In genomic region chr5:96219580-96220281, GRCh38 we compare ENCODE assay signal across 11 cellular contexts.
A peak's percentile ranks its signal among the peaks of the same experiment; 100 is the strongest.
DNase-seq lines count a peak whose midpoint lies in the region; ATAC-seq and TF ChIP-seq lines count a peak whose summit lies in the region.
"Had no signal": no experiment of that assay in that cellular context is flagged by ENCODE, and none has a peak within 500 bp of the region (broad histone marks: within the 10 kb centered on the region; RNA-seq: fewer than 3 reads in every experiment).

No MANE protein-coding gene starts in this region.

- peak; percentile 35 for DNase-seq in MCF 10A (ENCODE audit: unreplicated experiment)
- no peak for DNase-seq in breast epithelium (ENCODE audit: low spot score in 2 of 2)
- peak; percentile 77 for DNase-seq in fibroblast of peridontal ligament (ENCODE audit: extremely low read depth)
- no peak for DNase-seq in CD4-positive, alpha-beta memory T cell
- DNase-seq in WERI-Rb-1: no peak
- DNase-seq: NCI-H1092 had no signal

- H3K9me3 Mint-ChIP-seq in MCF 10A (ENCODE audit: unreplicated experiment): peaks cover 7% of the 10 kb centered on the region
- peaks cover 8% of the 10 kb centered on the region for H3K9me3 Mint-ChIP-seq in stimulated activated naive CD8-positive, alpha-beta T cell treated with anti-CD3 and anti-CD28 coated beads, Interleukin-15, Interleukin-2, amounts not matched to agents 100 ng/mL and 50 ng/mL, for 24 hours
- H3K9me3 Mint-ChIP-seq in CD4-positive, alpha-beta memory T cell: peaks cover 0 to 3% (median 0%) of the 10 kb centered on the region in 8 donors

- no peaks in the 10 kb centered on the region for H3K4me1 ChIP-seq in breast epithelium
- no peaks in the 10 kb centered on the region for H3K4me1 ChIP-seq in CD4-positive, alpha-beta memory T cell (ENCODE audit: insufficient read depth, low read length)
- H3K4me1 ChIP-seq: BLaER1 had no signal

- H3K9me3 ChIP-seq in breast epithelium (no peaks in the 10 kb centered on the region), WERI-Rb-1 (ENCODE audit: severe bottlenecking) (no peaks in the 10 kb centered on the region)
- H3K9me3 ChIP-seq in CD4-positive, alpha-beta memory T cell (ENCODE audit: control insufficient read depth in 1 of 2, low read length in 2 of 2): no peaks in the 10 kb centered on the region
- H3K9me3 ChIP-seq: BLaER1 had no signal

- H3K27ac ChIP-seq in breast epithelium (no peak overlapping the region), WERI-Rb-1 (no peak overlapping the region)
- H3K27ac ChIP-seq in CD4-positive, alpha-beta memory T cell (ENCODE audit: low read depth, low read length): no peak overlapping the region
- H3K27ac ChIP-seq: BLaER1, VCaP had no signal

- CTCF ChIA-PET in MCF 10A (lab: Yijun Ruan, JAX): interaction anchor here (0.5 to 1.1 kb wide), 5 partner anchors 10 to 436 kb away, joined by 3 to 4 read pairs (median 3); no protein-coding TSS in a partner anchor
- CTCF ChIA-PET in CD4-positive, alpha-beta memory T cell (lab: Charles Lee; ENCODE audit: partially characterized antibody): no interaction called here

- H3K4me1 Mint-ChIP-seq in MCF 10A (ENCODE audit: insufficient read depth, unreplicated experiment): peaks cover 13% of the 10 kb centered on the region
- peaks cover 18% of the 10 kb centered on the region for H3K4me1 Mint-ChIP-seq in stimulated activated naive CD8-positive, alpha-beta T cell treated with anti-CD3 and anti-CD28 coated beads, Interleukin-15, Interleukin-2, amounts not matched to agents 100 ng/mL and 50 ng/mL, for 24 hours (ENCODE audit: low read depth)
- H3K4me1 Mint-ChIP-seq in CD4-positive, alpha-beta memory T cell: no peaks in the 10 kb centered on the region

- H3K36me3 ChIP-seq in breast epithelium: no peaks in the 10 kb centered on the region
- no peaks in the 10 kb centered on the region for H3K36me3 ChIP-seq in CD4-positive, alpha-beta memory T cell (ENCODE audit: insufficient read depth, low read length)
- H3K36me3 ChIP-seq in WERI-Rb-1: no peaks in the 10 kb centered on the region
- H3K36me3 ChIP-seq: BLaER1 had no signal

- H3K27me3 ChIP-seq in breast epithelium: no peaks in the 10 kb centered on the region
- no peaks in the 10 kb centered on the region for H3K27me3 ChIP-seq in CD4-positive, alpha-beta memory T cell (ENCODE audit: insufficient read depth, low read length)
- H3K27me3 ChIP-seq in WERI-Rb-1 (ENCODE audit: insufficient read depth, low read depth, severe bottlenecking): no peaks in the 10 kb centered on the region
- H3K27me3 ChIP-seq: BLaER1 had no signal

- no peak for TF ChIP-seq POLR2A in breast epithelium (IDR thresholded peaks at IDR 0.05)

- peak; percentile 89 for ATAC-seq in SK-N-SH treated with all-trans-retinoic acid at 6 μM for 48 hours
- ATAC-seq in HG03139 (IDR thresholded peaks at IDR 0.05; ENCODE audit: unreplicated experiment): no peak

- H3K36me3 Mint-ChIP-seq in MCF 10A (ENCODE audit: insufficient read depth, unreplicated experiment): no peaks in the 10 kb centered on the region
- H3K36me3 Mint-ChIP-seq in stimulated activated naive CD8-positive, alpha-beta T cell treated with anti-CD3 and anti-CD28 coated beads, Interleukin-15, Interleukin-2, amounts not matched to agents 100 ng/mL and 50 ng/mL, for 24 hours (ENCODE audit: low read depth): no peaks in the 10 kb centered on the region
- no peaks in the 10 kb centered on the region for H3K36me3 Mint-ChIP-seq in CD4-positive, alpha-beta memory T cell

- no peak overlapping the region for H3K4me3 Mint-ChIP-seq in MCF 10A (ENCODE audit: unreplicated experiment)
- peak overlapping the region; percentile 1 for H3K4me3 Mint-ChIP-seq in stimulated activated naive CD8-positive, alpha-beta T cell treated with anti-CD3 and anti-CD28 coated beads, Interleukin-15, Interleukin-2, amounts not matched to agents 100 ng/mL and 50 ng/mL, for 24 hours
- no peak overlapping the region for H3K4me3 Mint-ChIP-seq in CD4-positive, alpha-beta memory T cell

- no TSS peak for BruUV-seq in MCF 10A (replicated peaks; lab: Mats Ljungman, UMichigan)

- peak overlapping the region; percentile 87 for H3K27ac Mint-ChIP-seq in MCF 10A (ENCODE audit: low read depth, unreplicated experiment)
- peak overlapping the region; percentile 67 for H3K27ac Mint-ChIP-seq in stimulated activated naive CD8-positive, alpha-beta T cell treated with anti-CD3 and anti-CD28 coated beads, Interleukin-15, Interleukin-2, amounts not matched to agents 100 ng/mL and 50 ng/mL, for 24 hours
- peak overlapping the region in 1 of 7 donors; percentile 69 for H3K27ac Mint-ChIP-seq in CD4-positive, alpha-beta memory T cell

- no peaks in the 10 kb centered on the region for H3K27me3 Mint-ChIP-seq in MCF 10A (ENCODE audit: insufficient read depth, unreplicated experiment)
- H3K27me3 Mint-ChIP-seq in stimulated activated naive CD8-positive, alpha-beta T cell treated with anti-CD3 and anti-CD28 coated beads, Interleukin-15, Interleukin-2, amounts not matched to agents 100 ng/mL and 50 ng/mL, for 24 hours: peaks cover 9% of the 10 kb centered on the region
- peaks cover 7 to 8% of the 10 kb centered on the region in 2 donors for H3K27me3 Mint-ChIP-seq in CD4-positive, alpha-beta memory T cell

- intact Hi-C loops in MCF 10A (cut with micrococcal nuclease): loop anchor here (1.0 to 10.0 kb wide), 5 partner anchors 105 to 385 kb away; no protein-coding TSS in a partner anchor
- intact Hi-C loops in breast epithelium (cut with DNase I; ENCODE audit: low total_unique reads): no loop called here
- intact Hi-C loops in CD4-positive, alpha-beta memory T cell (cut with micrococcal nuclease): no loop called here

- POLR2A ChIA-PET in MCF 10A (lab: Yijun Ruan, JAX): interaction anchor here (0.8 to 1.3 kb wide), 3 partner anchors 78 to 257 kb away, joined by 3 read pairs; no protein-coding TSS in a partner anchor
- POLR2A ChIA-PET in CD4-positive, alpha-beta memory T cell (lab: Charles Lee; ENCODE audit: partially characterized antibody): no interaction called here

- H3K4me3 ChIP-seq in breast epithelium (no peak overlapping the region), WERI-Rb-1 (ENCODE audit: low read depth, low read length) (no peak overlapping the region)
- no peak overlapping the region for H3K4me3 ChIP-seq in CD4-positive, alpha-beta memory T cell (ENCODE audit: low read length in 2 of 2)
- H3K4me3 ChIP-seq: BLaER1 had no signal

- no peak for TF ChIP-seq CTCF in MCF 10A (IDR thresholded peaks at IDR 0.05; ENCODE audit: unreplicated experiment)
- TF ChIP-seq CTCF in breast epithelium (IDR thresholded peaks at IDR 0.05): no peak
- no peak for TF ChIP-seq CTCF in WERI-Rb-1 (IDR thresholded peaks at IDR 0.05; ENCODE audit: low read depth, low read length)

TF ChIP-seq in SK-N-SH treated with all-trans-retinoic acid at 6 μM for 48 hours, 23 proteins besides CTCF, POLR2A, EP300 and RAD21 (continues in another document):
- TF ChIP-seq ZC3H10 (CRISPR knock-in tag; IDR thresholded peaks at IDR 0.05) (no peak), OSR1 (CRISPR knock-in tag; IDR thresholded peaks at IDR 0.05) (no peak), ZNF8 (CRISPR knock-in tag; IDR thresholded peaks at IDR 0.05) (no peak), ZFP3 (CRISPR knock-in tag; IDR thresholded peaks at IDR 0.05) (no peak), BACH2 (CRISPR knock-in tag; IDR thresholded peaks at IDR 0.05; ENCODE audit: borderline replicate concordance) (no peak), ARNTL (CRISPR knock-in tag; IDR thresholded peaks at IDR 0.05; ENCODE audit: borderline replicate concordance, low read depth) (no peak), CSDC2 (CRISPR knock-in tag; IDR thresholded peaks at IDR 0.05) (no peak), GLIS3 (CRISPR knock-in tag; IDR thresholded peaks at IDR 0.05) (no peak), ZFP30 (CRISPR knock-in tag; IDR thresholded peaks at IDR 0.05) (no peak)
- TF ChIP-seq, protein P1, sequence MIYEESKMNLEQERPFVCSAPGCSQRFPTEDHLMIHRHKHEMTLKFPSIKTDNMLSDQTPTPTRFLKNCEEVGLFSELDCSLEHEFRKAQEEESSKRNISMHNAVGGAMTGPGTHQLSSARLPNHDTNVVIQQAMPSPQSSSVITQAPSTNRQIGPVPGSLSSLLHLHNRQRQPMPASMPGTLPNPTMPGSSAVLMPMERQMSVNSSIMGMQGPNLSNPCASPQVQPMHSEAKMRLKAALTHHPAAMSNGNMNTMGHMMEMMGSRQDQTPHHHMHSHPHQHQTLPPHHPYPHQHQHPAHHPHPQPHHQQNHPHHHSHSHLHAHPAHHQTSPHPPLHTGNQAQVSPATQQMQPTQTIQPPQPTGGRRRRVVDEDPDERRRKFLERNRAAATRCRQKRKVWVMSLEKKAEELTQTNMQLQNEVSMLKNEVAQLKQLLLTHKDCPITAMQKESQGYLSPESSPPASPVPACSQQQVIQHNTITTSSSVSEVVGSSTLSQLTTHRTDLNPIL (CRISPR knock-in tag; IDR thresholded peaks at IDR 0.05; ENCODE audit: low read depth): no peak
- TF ChIP-seq, protein P2, sequence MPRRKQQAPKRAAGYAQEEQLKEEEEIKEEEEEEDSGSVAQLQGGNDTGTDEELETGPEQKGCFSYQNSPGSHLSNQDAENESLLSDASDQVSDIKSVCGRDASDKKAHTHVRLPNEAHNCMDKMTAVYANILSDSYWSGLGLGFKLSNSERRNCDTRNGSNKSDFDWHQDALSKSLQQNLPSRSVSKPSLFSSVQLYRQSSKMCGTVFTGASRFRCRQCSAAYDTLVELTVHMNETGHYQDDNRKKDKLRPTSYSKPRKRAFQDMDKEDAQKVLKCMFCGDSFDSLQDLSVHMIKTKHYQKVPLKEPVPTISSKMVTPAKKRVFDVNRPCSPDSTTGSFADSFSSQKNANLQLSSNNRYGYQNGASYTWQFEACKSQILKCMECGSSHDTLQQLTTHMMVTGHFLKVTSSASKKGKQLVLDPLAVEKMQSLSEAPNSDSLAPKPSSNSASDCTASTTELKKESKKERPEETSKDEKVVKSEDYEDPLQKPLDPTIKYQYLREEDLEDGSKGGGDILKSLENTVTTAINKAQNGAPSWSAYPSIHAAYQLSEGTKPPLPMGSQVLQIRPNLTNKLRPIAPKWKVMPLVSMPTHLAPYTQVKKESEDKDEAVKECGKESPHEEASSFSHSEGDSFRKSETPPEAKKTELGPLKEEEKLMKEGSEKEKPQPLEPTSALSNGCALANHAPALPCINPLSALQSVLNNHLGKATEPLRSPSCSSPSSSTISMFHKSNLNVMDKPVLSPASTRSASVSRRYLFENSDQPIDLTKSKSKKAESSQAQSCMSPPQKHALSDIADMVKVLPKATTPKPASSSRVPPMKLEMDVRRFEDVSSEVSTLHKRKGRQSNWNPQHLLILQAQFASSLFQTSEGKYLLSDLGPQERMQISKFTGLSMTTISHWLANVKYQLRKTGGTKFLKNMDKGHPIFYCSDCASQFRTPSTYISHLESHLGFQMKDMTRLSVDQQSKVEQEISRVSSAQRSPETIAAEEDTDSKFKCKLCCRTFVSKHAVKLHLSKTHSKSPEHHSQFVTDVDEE (CRISPR knock-in tag; IDR thresholded peaks at IDR 0.05): no peak

Comparison
In these comparisons a context has a peak if more than half of its experiments do, and no peak if none do; other contexts are left out.
1. DNase-seq: peak in MCF 10A (single experiment) and fibroblast of peridontal ligament (single experiment); none in breast epithelium (0 of 2), CD4-positive, alpha-beta memory T cell (0 of 5) and WERI-Rb-1 (single experiment).